In the genomic region with DNA sequence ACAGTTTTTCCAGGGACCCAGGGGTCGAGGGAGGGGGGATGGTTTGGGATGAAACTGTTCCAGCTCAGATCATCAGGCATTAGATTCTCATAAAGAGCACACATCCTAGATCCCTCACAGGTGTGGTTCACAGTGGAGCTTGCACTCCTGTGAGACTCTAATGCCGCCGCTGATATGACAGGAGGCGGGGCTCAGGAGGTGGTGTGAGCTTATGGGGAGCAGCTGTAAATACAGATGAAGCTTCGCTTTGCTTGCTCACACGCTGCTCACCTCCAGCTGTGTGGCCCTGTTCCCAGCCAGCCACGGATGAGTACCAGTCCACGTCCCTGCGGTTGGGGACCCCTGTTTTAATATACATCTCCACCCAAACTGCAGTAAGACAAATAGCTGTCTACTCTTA, we compare ENCODE assay signal across 21 cellular contexts.
DNase-seq lines count a peak whose midpoint lies in the region; ATAC-seq, FAIRE-seq and TF ChIP-seq lines count a peak whose summit lies in the region.
"Had no signal": no experiment of that assay in that cellular context is flagged by ENCODE, and none has a peak within 500 bp of the region (broad histone marks: within the 10 kb centered on the region; RNA-seq: fewer than 3 reads in every experiment).

No MANE protein-coding gene starts in this region.

- no peak for FAIRE-seq in small intestine (lab: Jason Lieb, UNC)
- FAIRE-seq: GM12878, GM19239 had no signal

- WGBS in small intestine, 3 donors = 62 to 75% (median 70%) methylated on average over 9 of the region's 9 CpGs

- peak; percentile 48 for ATAC-seq in effector memory CD8-positive, alpha-beta T cell (replicated peaks)
- ATAC-seq in PC-3 = no peak
- ATAC-seq: GM12878 had no signal

- H3K9ac ChIP-seq in PC-3 (ENCODE audit: low read length) = no peak overlapping the region

- H3K27me3 Mint-ChIP-seq in effector memory CD8-positive, alpha-beta T cell = no peaks in the 10 kb centered on the region
- H3K27me3 Mint-ChIP-seq: IgD-negative memory B cell had no signal

- POLR2A ChIA-PET in PC-3 (lab: Charles Lee; ENCODE audit: unreplicated experiment) = no interaction called here

- no peak overlapping the region for H3K4me3 Mint-ChIP-seq in effector memory CD8-positive, alpha-beta T cell
- H3K4me3 Mint-ChIP-seq: IgD-negative memory B cell had no signal

- no peak overlapping the region for H2AFZ ChIP-seq in PC-3 (ENCODE audit: low read length)

- H3K4me1 ChIP-seq in small intestine (ENCODE audit: control insufficient read depth in 2 of 2, insufficient read depth in 1 of 2, low read depth in 1 of 2, low read length in 1 of 2) = peaks cover 0 to 7% of the 10 kb centered on the region in 2 donors
- peaks cover 13% of the 10 kb centered on the region for H3K4me1 ChIP-seq in PC-3 (ENCODE audit: insufficient read depth, low read length)

- no peaks in the 10 kb centered on the region for H3K9me3 Mint-ChIP-seq in effector memory CD8-positive, alpha-beta T cell
- H3K9me3 Mint-ChIP-seq: IgD-negative memory B cell had no signal

- no peak overlapping the region for H3K4me2 ChIP-seq in PC-3 (ENCODE audit: low read length)

- no TSS peak for BruUV-seq in PC-3 (replicated peaks; lab: Mats Ljungman, UMichigan)

- H3K4me1 Mint-ChIP-seq in effector memory CD8-positive, alpha-beta T cell (ENCODE audit: low read depth in 2 of 2) = peaks cover 16 to 47% of the 10 kb centered on the region in 2 donors
- H3K4me1 Mint-ChIP-seq: IgD-negative memory B cell had no signal

- peak overlapping the region in 1 of 2 donors; percentile 72 for H3K27ac Mint-ChIP-seq in effector memory CD8-positive, alpha-beta T cell
- H3K27ac Mint-ChIP-seq: IgD-negative memory B cell had no signal

- no peaks in the 10 kb centered on the region for H3K9me2 ChIP-seq in PC-3 (replicated peaks; ENCODE audit: low read length)

- DNase-seq in NCI-H2171 treated with DMSO at 0.1 percent for 48 hours (lab: John Stamatoyannopoulos, UW) (peak; percentile 20), NCI-H2171 (lab: John Stamatoyannopoulos, UW) (no peak), NCI-H69 (lab: John Stamatoyannopoulos, UW) (peak; percentile 28), small intestine (peak; percentile 77), PC-3 (no peak), NK-92 (lab: John Stamatoyannopoulos, UW; ENCODE audit: unreplicated experiment) (no peak)
- no peak for DNase-seq in effector memory CD8-positive, alpha-beta T cell
- no peak for DNase-seq in stimulated activated CD4-positive, alpha-beta T cell treated with anti-CD3 and anti-CD28 coated beads, Interleukin-2, amount 100 ng/mL, for 48 hours
- DNase-seq: COR-L47; HCEC 1CT; MV-4-11; NCI-H1417 treated with DMSO at 0.1 percent for 48 hours; NCI-H2029; NCI-H446; NK-92 treated with Interleukin-12 subunit alpha and Interleukin-12 subunit beta, amount 100 ng/mL, for 24 hours; OCI-M1 had no signal

- H3K79me2 ChIP-seq in PC-3 (ENCODE audit: low read length) = peaks cover 89% of the 10 kb centered on the region

- no peak for TF ChIP-seq CTCF in PC-3 (conservative IDR thresholded peaks at IDR 0.05; ENCODE audit: low read depth, low read length)

- intact Hi-C loops in PC-3 (cut with micrococcal nuclease) = no loop called here

- no peaks in the 10 kb centered on the region for H3F3A ChIP-seq in PC-3 (ENCODE audit: low read length, unreplicated experiment)

- H3K4me3 ChIP-seq in small intestine (ENCODE audit: low read depth in 1 of 2, low read length in 2 of 2) (no peak overlapping the region), PC-3 (ENCODE audit: low read length) (no peak overlapping the region)
- H3K4me3 ChIP-seq: GM12878, SK-N-MC had no signal

- H3K27ac ChIP-seq in small intestine (ENCODE audit: low read depth in 1 of 2, low read length in 1 of 2) (no peak overlapping the region), PC-3 (ENCODE audit: low read length) (no peak overlapping the region)
- H3K27ac ChIP-seq: C4-2B, SK-N-MC had no signal

- CTCF ChIA-PET in PC-3 (lab: Charles Lee) = no interaction called here

- H3K36me3 ChIP-seq in small intestine (ENCODE audit: control insufficient read depth in 2 of 2, insufficient read depth in 2 of 2, low read length in 2 of 2) = no peaks in the 10 kb centered on the region
- no peaks in the 10 kb centered on the region for H3K36me3 ChIP-seq in PC-3 (ENCODE audit: low read depth, low read length)

- H3K36me3 Mint-ChIP-seq in effector memory CD8-positive, alpha-beta T cell (ENCODE audit: insufficient read depth) = peaks cover 6% of the 10 kb centered on the region
- H3K36me3 Mint-ChIP-seq: IgD-negative memory B cell had no signal

- H3K27me3 ChIP-seq in small intestine (ENCODE audit: control insufficient read depth in 2 of 2, insufficient read depth in 2 of 2, low read length in 2 of 2) (no peaks in the 10 kb centered on the region), PC-3 (ENCODE audit: low read length) (no peaks in the 10 kb centered on the region)

- H4K20me1 ChIP-seq in PC-3 (ENCODE audit: low read length) = 0 out of 2 replicates have a peak, but pooled peaks cover under 1% of the 10 kb centered on the region

- no peaks in the 10 kb centered on the region for H3K9me3 ChIP-seq in small intestine (ENCODE audit: control insufficient read depth, low read depth)
- H3K9me3 ChIP-seq in PC-3 (ENCODE audit: low read length) = no peaks in the 10 kb centered on the region

Comparison
In these comparisons a context has a peak if more than half of its experiments do, and no peak if none do; other contexts are left out.
1. DNase-seq: peak in NCI-H2171 treated with DMSO at 0.1 percent for 48 hours (single experiment), NCI-H69 (single experiment) and small intestine (single experiment); none in NCI-H2171 (single experiment), effector memory CD8-positive, alpha-beta T cell (0 of 3), PC-3 (single experiment), stimulated activated CD4-positive, alpha-beta T cell treated with anti-CD3 and anti-CD28 coated beads, Interleukin-2, amount 100 ng/mL, for 48 hours (0 of 2) and NK-92 (single experiment).